In genomic region chr11:83158474-83158786, GRCh38 we compare ENCODE assay signal across 8 cellular contexts. TPM values are rescaled to one million over a fixed set of nuclear protein-coding genes. Genes with fewer than 3 reads are reported as not detected.
DNase-seq lines count a peak whose midpoint lies in the region; TF ChIP-seq lines count a peak whose summit lies in the region.

No MANE protein-coding gene starts in this region.

- H3K36me3 Mint-ChIP-seq in IgD-negative memory B cell = peaks cover 5% of the 10 kb centered on the region

- DNase-seq in choroid plexus epithelial cell (ENCODE audit: low read depth) (no peak), NCI-H2171 treated with DMSO at 0.1 percent for 48 hours (lab: John Stamatoyannopoulos, UW) (no peak), DMS153 (lab: John Stamatoyannopoulos, UW) (no peak), midbrain (lab: John Stamatoyannopoulos, UW) (no peak)
- no peak for DNase-seq in stimulated activated CD4-positive, alpha-beta T cell treated with anti-CD3 and anti-CD28 coated beads, Interleukin-2, amount 100 ng/mL, for 24 hours

- peak overlapping the region; percentile 93 to 100 (median 100) for H3K4me3 Mint-ChIP-seq in IgD-negative memory B cell

- no peaks in the 10 kb centered on the region for H3K27me3 ChIP-seq in muscle layer of duodenum (ENCODE audit: low read depth, low read length)

- peak overlapping the region; percentile 95 for H3K27ac ChIP-seq in 22Rv1
- peak overlapping the region; percentile 100 for H3K27ac ChIP-seq in muscle layer of duodenum (ENCODE audit: low read length)

- no peak for TF ChIP-seq CTCF in 22Rv1 (IDR thresholded peaks at IDR 0.05)
- no peak for TF ChIP-seq CTCF in choroid plexus epithelial cell (conservative IDR thresholded peaks at IDR 0.05; ENCODE audit: low read depth, low read length)

- peaks cover 4 to 10% of the 10 kb centered on the region in 2 donors for H3K36me3 ChIP-seq in muscle layer of duodenum (ENCODE audit: control insufficient read depth in 1 of 2, insufficient read depth in 2 of 2, low read length in 2 of 2)

- no peaks in the 10 kb centered on the region for H3K27me3 Mint-ChIP-seq in IgD-negative memory B cell

- H3K4me1 ChIP-seq in muscle layer of duodenum (ENCODE audit: control insufficient read depth in 1 of 2, insufficient read depth in 2 of 2, low read length in 2 of 2) = peaks cover 0 to 30% of the 10 kb centered on the region in 2 donors

- H3K4me1 Mint-ChIP-seq in IgD-negative memory B cell = peaks cover 31 to 41% (median 32%) of the 10 kb centered on the region in 3 donors

- no peaks in the 10 kb centered on the region for H3K9me3 Mint-ChIP-seq in IgD-negative memory B cell

- peak overlapping the region; percentile 85 to 99 (median 99) for H3K27ac Mint-ChIP-seq in IgD-negative memory B cell

- H3K4me3 ChIP-seq in choroid plexus epithelial cell (ENCODE audit: low read depth, low read length) = peak overlapping the region; percentile 92
- peak overlapping the region; percentile 87 to 93 for H3K4me3 ChIP-seq in muscle layer of duodenum (ENCODE audit: low read depth in 1 of 2, low read length in 2 of 2)

- H3K9me3 ChIP-seq in muscle layer of duodenum (ENCODE audit: control insufficient read depth in 1 of 2, low read length in 2 of 2) = no peaks in the 10 kb centered on the region

RNA-seq across cellular contexts. Expression of gene PCF11, which starts 1.5 kb away (rescaled TPM):
- 47.4 TPM for polyA plus RNA-seq in IgD-negative memory B cell

RNA-seq across cellular contexts. Expression of gene ANKRD42, which starts 35.1 kb away (rescaled TPM):
- 6.0 TPM for polyA plus RNA-seq in IgD-negative memory B cell
